Comparison of ENCODE assay signal across 1 cellular context in genomic region chr4:25162566-25162965, GRCh38.
TF ChIP-seq lines count a peak whose summit lies in the region.

No MANE protein-coding gene starts in this region.

TF ChIP-seq in GM12878, 131 proteins besides CTCF, POLR2A, EP300 and RAD21:
- TF ChIP-seq ZBTB33 (IDR thresholded peaks at IDR 0.05) (no peak), ZNF592 (IDR thresholded peaks at IDR 0.05) (no peak), SP1 (IDR thresholded peaks at IDR 0.05; ENCODE audit: low read depth, low read length) (no peak), ATF3 (IDR thresholded peaks at IDR 0.05; ENCODE audit: borderline replicate concordance, extremely low read depth, low read depth, low read length) (no peak), SMAD5 (IDR thresholded peaks at IDR 0.05; ENCODE audit: low read depth) (no peak), NFIC (IDR thresholded peaks at IDR 0.05; ENCODE audit: low read depth, low read length) (no peak), CREB1 (IDR thresholded peaks at IDR 0.05; ENCODE audit: low read depth) (no peak), SREBF1 (IDR thresholded peaks at IDR 0.05; ENCODE audit: low read length) (no peak), ZNF217 (IDR thresholded peaks at IDR 0.05) (no peak), SPI1 (IDR thresholded peaks at IDR 0.05; ENCODE audit: borderline replicate concordance, insufficient read depth, low read depth, low read length) (no peak), PRDM15 (CRISPR knock-in tag; IDR thresholded peaks at IDR 0.05) (no peak), DPF2 (IDR thresholded peaks at IDR 0.05) (no peak), CHD1 (IDR thresholded peaks at IDR 0.05; ENCODE audit: low read depth, low read length) (no peak)
